13 cellular contexts compared by ENCODE assay signal in genomic region chr11:31643831-31644230, GRCh38.
DNase-seq lines count a peak whose midpoint lies in the region; ATAC-seq and TF ChIP-seq lines count a peak whose summit lies in the region.
"Had no signal": no experiment of that assay in that cellular context is flagged by ENCODE, and none has a peak within 500 bp of the region (broad histone marks: within the 10 kb centered on the region; RNA-seq: fewer than 3 reads in every experiment).

No MANE protein-coding gene starts in this region.

- ATAC-seq in IMR-90 (ENCODE audit: low read depth) (no peak), RWPE2 (ENCODE audit: low read depth) (peak; percentile 70)
- no peak for ATAC-seq in effector memory CD8-positive, alpha-beta T cell (replicated peaks)

- H3K4me1 ChIP-seq in IMR-90 (ENCODE audit: control insufficient read depth, insufficient read depth, low read length) (no peaks in the 10 kb centered on the region), RWPE2 (ENCODE audit: insufficient read depth, poor library complexity, severe bottlenecking) (peaks cover 37% of the 10 kb centered on the region)
- H3K4me1 ChIP-seq: colonic mucosa had no signal

- intact Hi-C loops in IMR-90 (cut with micrococcal nuclease) = no loop called here

- no peaks in the 10 kb centered on the region for H3K27me3 Mint-ChIP-seq in effector memory CD8-positive, alpha-beta T cell

- H2AFZ ChIP-seq in IMR-90 (replicated peaks; ENCODE audit: low read length, poor library complexity) = no peak overlapping the region

- H4K8ac ChIP-seq in IMR-90 (ENCODE audit: low read depth in 2 of 2, low read length in 2 of 2) = no peak overlapping the region

- H2BK20ac ChIP-seq in IMR-90 (ENCODE audit: low read depth, low read length) = no peak overlapping the region

- DNase-seq in AG09309 (ENCODE audit: low read depth) (peak; percentile 21), IMR-90 (peak; percentile 67), RWPE2 (ENCODE audit: low spot score) (no peak), fibroblast of peridontal ligament (ENCODE audit: extremely low read depth) (peak; percentile 12), T1000 (lab: John Stamatoyannopoulos, UW) (no peak), hypothalamus (lab: John Stamatoyannopoulos, UW) (no peak), HT-29 (ENCODE audit: low spot score) (no peak)
- no peak for DNase-seq in effector memory CD8-positive, alpha-beta T cell
- DNase-seq: activated CD4-positive, alpha-beta T cell treated with anti-CD3 and anti-CD28 coated beads for 4 hours; colonic mucosa; left ventricle myocardium inferior; NCI-H1048; stimulated activated CD8-positive, alpha-beta memory T cell treated with anti-CD3 and anti-CD28 coated beads, Interleukin-4, amount 100 ng/mL, for 48 hours had no signal

- no peaks in the 10 kb centered on the region for H3K4me1 Mint-ChIP-seq in effector memory CD8-positive, alpha-beta T cell (ENCODE audit: low read depth in 2 of 2)

- TF ChIP-seq CTCF in AG09309 (IDR thresholded peaks at IDR 0.05; ENCODE audit: control insufficient read depth, insufficient read depth, low read depth, low read length, missing control alignments) (no peak), IMR-90 (conservative IDR thresholded peaks at IDR 0.05; ENCODE audit: low read depth, low read length) (no peak), RWPE2 (IDR thresholded peaks at IDR 0.05; ENCODE audit: poor library complexity, severe bottlenecking) (no peak)

- no peak overlapping the region for H3K4me2 ChIP-seq in IMR-90 (ENCODE audit: low read depth, low read length)

- no peak overlapping the region for H4K5ac ChIP-seq in IMR-90 (ENCODE audit: low read depth, low read length)

- no peak overlapping the region for H3K23ac ChIP-seq in IMR-90 (ENCODE audit: low read depth, low read length)

- in situ Hi-C loops in IMR-90 (cut with MboI; ENCODE audit: low sequenced_read_pairs) = no loop called here

- no peak overlapping the region for H3K9ac ChIP-seq in IMR-90 (ENCODE audit: low read depth, low read length)

- CTCF ChIA-PET in IMR-90 (lab: Yijun Ruan, JAX) = no interaction called here

- POLR2A ChIA-PET in IMR-90 (lab: Charles Lee; ENCODE audit: unreplicated experiment) = no interaction called here

- no peaks in the 10 kb centered on the region for H3K79me1 ChIP-seq in IMR-90 (ENCODE audit: low read depth in 1 of 2, low read length in 2 of 2)

- WGBS in IMR-90 (ENCODE audit: extremely low coverage in 2 of 2, insufficient read length in 1 of 2), 2 experiments = no CpG with 5 or more reads among the region's 1 CpG

- H3K9me3 ChIP-seq in IMR-90 (ENCODE audit: control insufficient read depth, insufficient read depth, low read length) (no peaks in the 10 kb centered on the region), RWPE2 (ENCODE audit: severe bottlenecking) (no peaks in the 10 kb centered on the region)
- H3K9me3 ChIP-seq: colonic mucosa, left ventricle myocardium inferior had no signal

- H3K56ac ChIP-seq in IMR-90 (ENCODE audit: extremely low read depth, insufficient read depth, low read length) = no peak overlapping the region

- TF ChIP-seq POLR2A in IMR-90 (IDR thresholded peaks at IDR 0.05; ENCODE audit: low read depth, low read length) = no peak

- H2AK9ac ChIP-seq in IMR-90 (replicated peaks; ENCODE audit: low read depth, low read length, poor library complexity) = no peak overlapping the region

- H3K27me3 ChIP-seq in IMR-90 (ENCODE audit: control insufficient read depth, insufficient read depth, low read length) (no peaks in the 10 kb centered on the region), RWPE2 (ENCODE audit: insufficient read depth, poor library complexity, severe bottlenecking) (no peaks in the 10 kb centered on the region)
- H3K27me3 ChIP-seq: colonic mucosa had no signal

- no peak overlapping the region for H3K18ac ChIP-seq in IMR-90 (ENCODE audit: low read depth, low read length)

- no peaks in the 10 kb centered on the region for H3K9me3 Mint-ChIP-seq in effector memory CD8-positive, alpha-beta T cell

- no peak overlapping the region for H3K4ac ChIP-seq in IMR-90 (ENCODE audit: low read depth, low read length)

- no peak overlapping the region for H2BK120ac ChIP-seq in IMR-90 (ENCODE audit: low read depth, low read length)

- dilution Hi-C loops in IMR-90 (cut with HindIII; ENCODE audit: low sequenced_read_pairs, unreplicated experiment) = no loop called here

- no peak overlapping the region for H3K27ac Mint-ChIP-seq in effector memory CD8-positive, alpha-beta T cell

- H4K91ac ChIP-seq in IMR-90 (ENCODE audit: insufficient read depth, low read depth, low read length) = no peak overlapping the region

- H3K4me3 ChIP-seq in AG09309 (ENCODE audit: control insufficient read depth, low read depth, low read length) (no peak overlapping the region), IMR-90 (ENCODE audit: insufficient read depth, low read depth, low read length) (no peak overlapping the region), RWPE2 (ENCODE audit: severe bottlenecking) (no peak overlapping the region)
- H3K4me3 ChIP-seq: colonic mucosa, left ventricle myocardium inferior had no signal

- H3K14ac ChIP-seq in IMR-90 (replicated peaks; ENCODE audit: low read depth, low read length) = no peak overlapping the region

- H3K36me3 ChIP-seq in IMR-90 (ENCODE audit: control insufficient read depth, insufficient read depth, low read length) = no peaks in the 10 kb centered on the region
- H3K36me3 ChIP-seq in RWPE2 (ENCODE audit: low read depth) = no peaks in the 10 kb centered on the region
- H3K36me3 ChIP-seq: colonic mucosa had no signal

- no peak for TF ChIP-seq RAD21 in IMR-90 (IDR thresholded peaks at IDR 0.05; ENCODE audit: low read length)

- H2BK15ac ChIP-seq in IMR-90 (ENCODE audit: low read depth, low read length) = no peak overlapping the region

- H3K4me3 Mint-ChIP-seq in effector memory CD8-positive, alpha-beta T cell = no peak overlapping the region

- BruUV-seq in IMR-90 (replicated peaks; lab: Mats Ljungman, UMichigan) = no TSS peak

- H2AK5ac ChIP-seq in IMR-90 (ENCODE audit: low read depth, low read length) = no peak overlapping the region

- H2BK5ac ChIP-seq in IMR-90 (ENCODE audit: low read depth, low read length, poor library complexity, severe bottlenecking) = no peak overlapping the region

- H3K36me3 Mint-ChIP-seq in effector memory CD8-positive, alpha-beta T cell (ENCODE audit: insufficient read depth) = no peaks in the 10 kb centered on the region

- no peaks in the 10 kb centered on the region for H4K20me1 ChIP-seq in IMR-90 (ENCODE audit: insufficient read depth, low read length)

- no peaks in the 10 kb centered on the region for H3K9me1 ChIP-seq in IMR-90 (ENCODE audit: insufficient read depth, low read length)

- H3K27ac ChIP-seq in IMR-90 (ENCODE audit: insufficient read depth, low read length) (no peak overlapping the region), RWPE2 (ENCODE audit: poor library complexity, severe bottlenecking) (peak overlapping the region; percentile 45)
- H3K27ac ChIP-seq: colonic mucosa, left ventricle myocardium inferior had no signal

TF ChIP-seq in IMR-90, 13 proteins besides CTCF, POLR2A, EP300 and RAD21:
- TF ChIP-seq CHD1 (IDR thresholded peaks at IDR 0.05; ENCODE audit: low read depth, low read length) = no peak
- no peak for TF ChIP-seq RCOR1 (IDR thresholded peaks at IDR 0.05; ENCODE audit: insufficient replicate concordance, low read length)
- no peak for TF ChIP-seq CEBPB (IDR thresholded peaks at IDR 0.05; ENCODE audit: low read depth, low read length)

Comparison
In these comparisons a context has a peak if more than half of its experiments do, and no peak if none do; other contexts are left out.
1. DNase-seq: peak in AG09309 (single experiment), IMR-90 (single experiment) and fibroblast of peridontal ligament (single experiment); none in RWPE2 (single experiment), T1000 (single experiment), effector memory CD8-positive, alpha-beta T cell (0 of 3), hypothalamus (0 of 51) and HT-29 (single experiment).